Comparison of ENCODE assay signal across 10 cellular contexts in genomic region chr2:231679906-231680283, GRCh38. TPM values are rescaled to one million over a fixed set of nuclear protein-coding genes. Genes with fewer than 3 reads are reported as not detected.
A peak's percentile ranks its signal among the peaks of the same experiment; 100 is the strongest.
DNase-seq lines count a peak whose midpoint lies in the region; ATAC-seq and TF ChIP-seq lines count a peak whose summit lies in the region.
"Had no signal": no experiment of that assay in that cellular context is flagged by ENCODE, and none has a peak within 500 bp of the region (broad histone marks: within the 10 kb centered on the region; RNA-seq: fewer than 3 reads in every experiment).

No MANE protein-coding gene starts in this region.

- H3K27ac ChIP-seq in esophagus (ENCODE audit: low read depth in 2 of 2, low read length in 1 of 2) (peak overlapping the region; percentile 89), rectal smooth muscle tissue (ENCODE audit: low read depth, low read length) (peak overlapping the region; percentile 97)

- no peak for ATAC-seq in GM18519 (IDR thresholded peaks at IDR 0.05; ENCODE audit: low FRiP score, unreplicated experiment)
- no peak for ATAC-seq in GM21529 (IDR thresholded peaks at IDR 0.05; ENCODE audit: unreplicated experiment)

- H3K9ac ChIP-seq in NT2/D1 (ENCODE audit: insufficient read length, low read depth), result peak overlapping the region; percentile 99
- H3K9ac ChIP-seq in rectal smooth muscle tissue (ENCODE audit: low read length), result no peak overlapping the region

- H3K4me1 ChIP-seq in NT2/D1 (ENCODE audit: insufficient read depth, insufficient read length), result peaks cover 10% of the 10 kb centered on the region
- peaks cover 3 to 5% of the 10 kb centered on the region in 2 donors for H3K4me1 ChIP-seq in esophagus (ENCODE audit: control insufficient read depth in 2 of 2, insufficient read depth in 2 of 2, low read length in 1 of 2)
- H3K4me1 ChIP-seq in rectal smooth muscle tissue (ENCODE audit: control insufficient read depth, insufficient read depth, low read length), result peaks cover 8% of the 10 kb centered on the region

- 53 to 60% methylated on average over 11 of the region's 11 CpGs for WGBS in esophagus, 2 donors

- H3K4me3 ChIP-seq in NT2/D1 (ENCODE audit: insufficient read length, low read depth) (peak overlapping the region; percentile 78), esophagus (ENCODE audit: low read depth in 1 of 2, low read length in 2 of 2) (peak overlapping the region in 1 of 2 donors; percentile 50), rectal smooth muscle tissue (ENCODE audit: low read length) (peak overlapping the region; percentile 75)

- no peak for TF ChIP-seq CTCF in GM20000 (IDR thresholded peaks at IDR 0.05; ENCODE audit: extremely low read depth, missing control alignments)

- DNase-seq in GM20000 (ENCODE audit: low spot score) (peak; percentile 63), NT2/D1 (ENCODE audit: low read depth, low spot score) (no peak), NCI-H2227 (lab: John Stamatoyannopoulos, UW; ENCODE audit: unreplicated experiment) (no peak)
- no peak for DNase-seq in central memory CD4-positive, alpha-beta T cell
- DNase-seq: activated CD8-positive, alpha-beta memory T cell treated with anti-CD3 and anti-CD28 coated beads, Interleukin-2, amount 50 U/mL, for 4 hours; RPMI8226 had no signal

- H3K27me3 ChIP-seq in NT2/D1 (ENCODE audit: insufficient read depth, insufficient read length), result no peaks in the 10 kb centered on the region
- no peaks in the 10 kb centered on the region for H3K27me3 ChIP-seq in esophagus (ENCODE audit: control insufficient read depth in 1 of 2, insufficient read depth in 2 of 2, low read length in 2 of 2)
- no peaks in the 10 kb centered on the region for H3K27me3 ChIP-seq in rectal smooth muscle tissue (ENCODE audit: control insufficient read depth, insufficient read depth, low read length)

- no peaks in the 10 kb centered on the region for H3K36me3 ChIP-seq in NT2/D1 (ENCODE audit: insufficient read depth, insufficient read length, low read length)
- H3K36me3 ChIP-seq in esophagus (ENCODE audit: control insufficient read depth in 2 of 2, insufficient read depth in 2 of 2, low read length in 1 of 2), result no peaks in the 10 kb centered on the region
- no peaks in the 10 kb centered on the region for H3K36me3 ChIP-seq in rectal smooth muscle tissue (ENCODE audit: control insufficient read depth, insufficient read depth, low read length)

- H3K9me3 ChIP-seq in NT2/D1 (ENCODE audit: insufficient read depth, low read length) (no peaks in the 10 kb centered on the region), esophagus (ENCODE audit: control insufficient read depth in 2 of 2, insufficient read depth in 1 of 2, low read depth in 1 of 2, low read length in 1 of 2) (no peaks in the 10 kb centered on the region)

RNA-seq across cellular contexts. Expression of gene PTMA, which starts 28.4 kb away (rescaled TPM):
- 1,000 to 10,000 TPM; 1,139 to 1,606 TPM for polyA plus RNA-seq in esophagus
